Comparison of ENCODE assay signal across 16 cellular contexts in the genomic region with DNA sequence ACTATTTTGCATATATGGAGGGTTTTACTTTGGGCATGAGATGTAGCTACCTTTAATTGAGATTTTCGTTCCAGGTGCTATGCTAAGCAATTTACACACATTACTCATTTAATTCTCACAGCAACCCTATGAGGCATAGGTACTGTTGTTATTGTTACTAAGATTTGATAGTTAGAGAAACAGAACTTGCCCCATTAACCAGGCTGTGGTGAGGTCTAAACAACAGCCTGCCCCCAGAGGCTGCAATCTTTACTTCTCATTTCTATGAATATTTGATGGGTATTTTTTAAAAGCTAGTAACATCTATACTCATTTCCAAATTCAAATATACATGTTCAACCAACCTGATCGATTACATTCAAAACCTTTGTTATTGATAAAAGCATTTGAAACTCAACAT.
DNase-seq lines count a peak whose midpoint lies in the region; ATAC-seq, FAIRE-seq and TF ChIP-seq lines count a peak whose summit lies in the region.
"Had no signal": no experiment of that assay in that cellular context is flagged by ENCODE, and none has a peak within 500 bp of the region (broad histone marks: within the 10 kb centered on the region; RNA-seq: fewer than 3 reads in every experiment).

No MANE protein-coding gene starts in this region.

- FAIRE-seq in H54 (lab: Jason Lieb, UNC), result no peak
- FAIRE-seq: colon, HepG2 had no signal

- TF ChIP-seq CTCF in cardiac muscle cell (IDR thresholded peaks at IDR 0.05; ENCODE audit: low read depth, low read length) (peak; percentile 24), fibroblast of the aortic adventitia (IDR thresholded peaks at IDR 0.05; ENCODE audit: insufficient read depth, low read length) (peak; percentile 42), upper lobe of right lung (IDR thresholded peaks at IDR 0.05) (peak; percentile 17)

- H3K4me3 ChIP-seq in cardiac muscle cell (no peak overlapping the region), fibroblast of the aortic adventitia (ENCODE audit: low read depth, low read length) (peak overlapping the region; percentile 40), upper lobe of right lung (no peak overlapping the region)

- peaks cover 16% of the 10 kb centered on the region for H3K4me1 ChIP-seq in cardiac muscle cell (ENCODE audit: low read depth)
- H3K4me1 ChIP-seq in upper lobe of right lung, result peaks cover 17% of the 10 kb centered on the region

- DNase-seq in cardiac muscle cell (ENCODE audit: low read depth in 1 of 2, low spot score in 1 of 2), result no peak
- DNase-seq in cardiac septum (ENCODE audit: low spot score), result no peak
- DNase-seq in NAMALWA (ENCODE audit: low spot score), result peak; percentile 15
- DNase-seq in fibroblast of the aortic adventitia (ENCODE audit: low read depth), result no peak
- DNase-seq in upper lobe of right lung, result no peak
- DNase-seq in NCI-H1436 treated with DMSO at 0.1 percent for 48 hours (lab: John Stamatoyannopoulos, UW), result no peak
- DNase-seq in erythroblast (lab: John Stamatoyannopoulos, UW), result no peak
- no peak for DNase-seq in H54 (ENCODE audit: insufficient read length, low spot score)
- DNase-seq: activated naive CD4-positive, alpha-beta T cell treated with anti-CD3 and anti-CD28 coated beads, Interleukin-2, amount 50 U/mL, for 16 hours; head of caudate nucleus; NCI-H2029 treated with DMSO at 0.1 percent for 48 hours; posterior cingulate gyrus; stimulated activated CD4-positive, alpha-beta T cell treated with anti-CD3 and anti-CD28 coated beads, Interleukin-4, amount 100 ng/mL, for 4 hours; substantia nigra had no signal

- TF ChIP-seq POLR2A in erythroblast (IDR thresholded peaks at IDR 0.05; ENCODE audit: low read length) (no peak), H54 (IDR thresholded peaks at IDR 0.05; ENCODE audit: low read depth, low read length) (no peak)

- H3K27me3 ChIP-seq in cardiac muscle cell (no peaks in the 10 kb centered on the region), upper lobe of right lung (no peaks in the 10 kb centered on the region)

- intact Hi-C loops in cardiac septum (cut with DNase I) (no loop called here), upper lobe of right lung (cut with DNase I) (no loop called here)

- ATAC-seq in upper lobe of right lung, result no peak
- ATAC-seq: HepG2 had no signal

- H3K9me3 ChIP-seq in cardiac muscle cell (ENCODE audit: low read depth) (no peaks in the 10 kb centered on the region), upper lobe of right lung (no peaks in the 10 kb centered on the region)

- no peak overlapping the region for H3K27ac ChIP-seq in cardiac muscle cell
- peak overlapping the region; percentile 32 for H3K27ac ChIP-seq in upper lobe of right lung

- H3K36me3 ChIP-seq in cardiac muscle cell (no peaks in the 10 kb centered on the region), upper lobe of right lung (no peaks in the 10 kb centered on the region)
